ENCODE assay signal across 8 cellular contexts in the genomic region with DNA sequence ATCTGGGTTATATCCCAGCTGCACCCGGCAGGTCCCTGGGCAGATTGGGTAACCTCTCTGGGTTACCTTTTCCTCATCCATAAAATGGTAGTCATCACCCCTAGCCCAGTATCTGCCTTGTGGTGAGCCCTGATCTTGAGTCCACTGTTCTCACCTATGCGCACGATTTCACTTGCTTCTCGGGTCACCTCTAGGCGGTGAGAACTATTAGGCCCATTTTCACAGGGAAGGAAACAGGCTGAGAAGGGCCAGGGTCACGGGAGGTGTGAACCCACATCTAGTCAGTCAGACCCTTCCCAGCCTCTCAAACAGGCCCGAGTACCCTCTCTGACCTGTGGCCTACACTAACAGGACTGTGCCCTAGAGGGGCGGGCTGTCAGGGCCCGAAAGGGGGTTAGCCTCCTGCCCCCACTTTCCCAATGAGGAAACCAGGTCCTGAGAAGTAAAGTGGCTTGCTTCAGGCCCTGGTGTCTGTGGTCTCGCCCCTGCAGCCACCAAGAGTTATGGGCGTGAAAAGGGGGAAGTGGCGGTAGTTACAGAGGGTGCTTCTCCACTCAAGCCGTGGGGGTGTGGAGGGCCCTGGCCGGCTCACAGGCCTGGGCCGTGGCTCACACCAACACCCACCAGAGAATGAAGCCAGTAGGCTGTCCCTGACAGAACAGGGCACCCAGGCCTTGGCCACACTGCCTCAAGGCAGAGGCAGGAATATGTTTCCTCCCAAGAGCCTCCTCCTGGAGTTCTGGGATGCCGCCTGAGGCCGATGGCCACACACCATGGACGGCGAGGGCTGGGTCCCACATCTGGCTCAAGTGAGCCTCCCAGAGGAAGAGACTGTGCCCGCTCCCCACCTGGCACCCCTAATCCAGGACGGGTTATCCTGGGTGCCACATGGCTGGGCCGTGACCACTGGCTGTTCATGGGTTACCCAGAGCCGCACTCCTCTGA. TPM values are rescaled to one million over a fixed set of nuclear protein-coding genes. Genes with fewer than 3 reads are reported as not detected.
DNase-seq lines count a peak whose midpoint lies in the region; ATAC-seq lines count a peak whose summit lies in the region.

No MANE protein-coding gene starts in this region.

- no peaks in the 10 kb centered on the region for H3K27me3 Mint-ChIP-seq in T-helper 1 cell treated with Interleukin-12 subunit alpha and Interleukin-12 subunit beta and Interleukin-4 antibody, amounts not matched to agents 30 μg/mL and 1 μg/mL, for 36 hours (ENCODE audit: low read depth)

- no peak overlapping the region for H2AFZ ChIP-seq in GM23248

- no peak overlapping the region for H3K4me2 ChIP-seq in GM23248 (ENCODE audit: unreplicated experiment)

- H3K36me3 Mint-ChIP-seq in T-helper 1 cell treated with Interleukin-12 subunit alpha and Interleukin-12 subunit beta and Interleukin-4 antibody, amounts not matched to agents 30 μg/mL and 1 μg/mL, for 36 hours (ENCODE audit: low read depth) = peaks cover 42% of the 10 kb centered on the region

- H3K4me3 ChIP-seq in skin epidermis = no peak overlapping the region
- no peak overlapping the region for H3K4me3 ChIP-seq in GM23248

- no peaks in the 10 kb centered on the region for H3K79me2 ChIP-seq in GM23248 (ENCODE audit: insufficient read depth)

- peaks cover 77% of the 10 kb centered on the region for H3K4me1 Mint-ChIP-seq in T-helper 1 cell treated with Interleukin-12 subunit alpha and Interleukin-12 subunit beta and Interleukin-4 antibody, amounts not matched to agents 30 μg/mL and 1 μg/mL, for 36 hours (ENCODE audit: low read depth)

- H3K9me2 ChIP-seq in GM23248 (ENCODE audit: insufficient read depth) = no peaks in the 10 kb centered on the region

- H3K9me3 ChIP-seq in GM23248 (ENCODE audit: low read depth) = no peaks in the 10 kb centered on the region

- H4K20me1 ChIP-seq in GM23248 (ENCODE audit: insufficient read depth) = no peaks in the 10 kb centered on the region

- H3F3A ChIP-seq in GM23248 (ENCODE audit: insufficient read depth) = no peaks in the 10 kb centered on the region

- H3K27ac ChIP-seq in skin epidermis (peak overlapping the region in 18 of 21 experiments; percentile 9 to 94 (median 64)), GM23248 (no peak overlapping the region)

- ATAC-seq in HG02885 (IDR thresholded peaks at IDR 0.05; ENCODE audit: poor library complexity, unreplicated experiment) = peak; percentile 52

- H3K9me3 Mint-ChIP-seq in T-helper 1 cell treated with Interleukin-12 subunit alpha and Interleukin-12 subunit beta and Interleukin-4 antibody, amounts not matched to agents 30 μg/mL and 1 μg/mL, for 36 hours = no peaks in the 10 kb centered on the region

- H3K4me3 Mint-ChIP-seq in T-helper 1 cell treated with Interleukin-12 subunit alpha and Interleukin-12 subunit beta and Interleukin-4 antibody, amounts not matched to agents 30 μg/mL and 1 μg/mL, for 36 hours = peak overlapping the region; percentile 87

- H3K9ac ChIP-seq in GM23248 = no peak overlapping the region

- H3K36me3 ChIP-seq in GM23248 (ENCODE audit: low read depth) = no peaks in the 10 kb centered on the region

- H3K27ac Mint-ChIP-seq in T-helper 1 cell treated with Interleukin-12 subunit alpha and Interleukin-12 subunit beta and Interleukin-4 antibody, amounts not matched to agents 30 μg/mL and 1 μg/mL, for 36 hours = peak overlapping the region; percentile 98

- 80 to 88% methylated on average over 23 of the region's 23 CpGs for WGBS in GM23248 (ENCODE audit: low coverage in 1 of 2, low lambda C conversion rate in 2 of 2, missing lambda C conversion rate in 2 of 2), 2 experiments

- H3K27me3 ChIP-seq in GM23248 (replicated peaks; ENCODE audit: insufficient read depth) = no peaks in the 10 kb centered on the region

- DNase-seq in T-helper 1 cell = no peak
- peak; percentile 68 for DNase-seq in UCSD-AML1 (lab: John Stamatoyannopoulos, UW; ENCODE audit: unreplicated experiment)
- no peak for DNase-seq in SK-N-DZ (ENCODE audit: low spot score)
- DNase-seq in NCI-H187 (lab: John Stamatoyannopoulos, UW) = no peak
- no peak for DNase-seq in GM23248

- in situ Hi-C loops in GM23248 (cut with MboI) = no loop called here

- no peaks in the 10 kb centered on the region for H3K4me1 ChIP-seq in GM23248 (ENCODE audit: insufficient read depth)

RNA-seq across cellular contexts. Expression of gene PSTPIP1, which starts 19.5 kb away (rescaled TPM):
- polyA plus RNA-seq in SK-N-DZ (2014; cell fraction: cytosol; rRNA removed) = 1.4 and 1.8 TPM in 2 replicates
- 8.8 and 9.9 TPM in 2 replicates for polyA plus RNA-seq in SK-N-DZ (2014; cell fraction: nucleus; rRNA removed)
- 0.38 TPM in 1 of 2 replicates, not detected in the other for total RNA-seq in GM23248 (2014; rRNA removed; shearing (Covaris generic))
- polyA plus RNA-seq in GM23248 (2016; fragmentation: Nextera tagmentation; extraction: Ambion mirVana) = 0.71 and 0.80 TPM in 2 replicates

RNA-seq across cellular contexts. Expression of gene TSPAN3, which starts 56.5 kb away (rescaled TPM):
- polyA plus RNA-seq in SK-N-DZ (2014; cell fraction: cytosol; rRNA removed) = 484 and 540 TPM in 2 replicates
- polyA plus RNA-seq in SK-N-DZ (2014; cell fraction: nucleus; rRNA removed) = 162 and 186 TPM in 2 replicates
- total RNA-seq in GM23248 (2014; rRNA removed; shearing (Covaris generic)) = 321 and 332 TPM in 2 replicates
- 307 and 320 TPM in 2 replicates for polyA plus RNA-seq in GM23248 (2016; fragmentation: Nextera tagmentation; extraction: Ambion mirVana)
